16 cellular contexts compared by ENCODE assay signal in the genomic region with DNA sequence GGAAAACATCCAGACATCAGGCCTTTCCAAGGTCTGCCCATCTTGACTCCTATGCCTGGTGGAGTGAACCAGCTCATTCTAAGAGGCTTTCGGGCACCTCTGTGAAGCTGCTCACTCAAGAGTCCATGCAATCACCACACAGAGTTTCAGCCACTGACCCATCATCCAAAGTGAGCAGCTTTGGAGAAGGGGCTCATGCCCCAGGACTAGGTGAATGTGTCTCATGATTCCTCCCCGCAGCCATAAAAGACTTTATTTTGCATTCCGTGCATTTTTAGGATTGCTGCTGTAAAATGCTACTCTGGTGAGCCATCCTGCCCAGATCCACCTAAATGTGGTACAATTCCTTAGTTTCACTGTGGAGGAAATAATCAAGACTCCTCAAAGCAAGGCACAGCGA. TPM values are rescaled to one million over a fixed set of nuclear protein-coding genes. Genes with fewer than 3 reads are reported as not detected.
DNase-seq lines count a peak whose midpoint lies in the region; ATAC-seq and FAIRE-seq lines count a peak whose summit lies in the region.
"Had no signal": no experiment of that assay in that cellular context is flagged by ENCODE, and none has a peak within 500 bp of the region (broad histone marks: within the 10 kb centered on the region; RNA-seq: fewer than 3 reads in every experiment).

No MANE protein-coding gene starts in this region.

- no peak for ATAC-seq in stimulated activated memory B cell treated with anti-CD40 and anti-IgM and Interleukin-4, amounts not matched to agents 10 μg/mL and 1 μg/mL and 100 μg/mL, for 72 hours
- ATAC-seq: CD8-positive, alpha-beta T cell; PC-3; psoas muscle had no signal

- H3K36me3 Mint-ChIP-seq in stimulated activated memory B cell treated with anti-CD40 and anti-IgM and Interleukin-4, amounts not matched to agents 10 μg/mL and 1 μg/mL and 100 μg/mL, for 72 hours: no peaks in the 10 kb centered on the region
- H3K36me3 Mint-ChIP-seq: activated naive CD8-positive, alpha-beta T cell treated with anti-CD3 and anti-CD28 coated beads, Interleukin-2, amount 10 ng/mL, durations not matched to agents 7 days and 5 days; CD8-positive, alpha-beta T cell had no signal

- FAIRE-seq in G401.6 (lab: Jason Lieb, UNC): peak; percentile 98
- FAIRE-seq: GM19239 had no signal

- H3K9me3 Mint-ChIP-seq in stimulated activated memory B cell treated with anti-CD40 and anti-IgM and Interleukin-4, amounts not matched to agents 10 μg/mL and 1 μg/mL and 100 μg/mL, for 72 hours: no peaks in the 10 kb centered on the region
- H3K9me3 Mint-ChIP-seq: activated naive CD8-positive, alpha-beta T cell treated with anti-CD3 and anti-CD28 coated beads, Interleukin-2, amount 10 ng/mL, durations not matched to agents 7 days and 5 days; CD8-positive, alpha-beta T cell had no signal

- H3K27me3 Mint-ChIP-seq in stimulated activated memory B cell treated with anti-CD40 and anti-IgM and Interleukin-4, amounts not matched to agents 10 μg/mL and 1 μg/mL and 100 μg/mL, for 72 hours: no peaks in the 10 kb centered on the region
- H3K27me3 Mint-ChIP-seq: activated naive CD8-positive, alpha-beta T cell treated with anti-CD3 and anti-CD28 coated beads, Interleukin-2, amount 10 ng/mL, durations not matched to agents 7 days and 5 days had no signal

- H3K4me3 Mint-ChIP-seq in stimulated activated memory B cell treated with anti-CD40 and anti-IgM and Interleukin-4, amounts not matched to agents 10 μg/mL and 1 μg/mL and 100 μg/mL, for 72 hours: no peak overlapping the region
- H3K4me3 Mint-ChIP-seq: activated naive CD8-positive, alpha-beta T cell treated with anti-CD3 and anti-CD28 coated beads, Interleukin-2, amount 10 ng/mL, durations not matched to agents 7 days and 5 days; CD8-positive, alpha-beta T cell had no signal

- DNase-seq in M059J (ENCODE audit: low read depth) (peak; percentile 83), glomerular visceral epithelial cell (ENCODE audit: extremely low spot score) (peak; percentile 66), HuH-7.5 (ENCODE audit: low spot score) (no peak)
- no peak for DNase-seq in activated CD4-positive, CD25-positive, alpha-beta regulatory T cell treated with anti-CD3 and anti-CD28 coated beads, Interleukin-2, amount 50 U/mL, for 72 hours
- DNase-seq in activated CD4-positive, alpha-beta T cell treated with anti-CD3 and anti-CD28 coated beads for 48 hours: no peak
- DNase-seq: activated naive CD8-positive, alpha-beta T cell treated with anti-CD3 and anti-CD28 coated beads, Interleukin-2, amount 10 ng/mL, durations not matched to agents 7 days and 5 days; CD8-positive, alpha-beta T cell; GF-D8; left cardiac atrium; NCI-H187; NCI-H510A; PC-3; psoas muscle had no signal

- H3K4me1 Mint-ChIP-seq in stimulated activated memory B cell treated with anti-CD40 and anti-IgM and Interleukin-4, amounts not matched to agents 10 μg/mL and 1 μg/mL and 100 μg/mL, for 72 hours: peaks cover 50% of the 10 kb centered on the region

- H3K27ac Mint-ChIP-seq in stimulated activated memory B cell treated with anti-CD40 and anti-IgM and Interleukin-4, amounts not matched to agents 10 μg/mL and 1 μg/mL and 100 μg/mL, for 72 hours: peak overlapping the region; percentile 42
- H3K27ac Mint-ChIP-seq: activated naive CD8-positive, alpha-beta T cell treated with anti-CD3 and anti-CD28 coated beads, Interleukin-2, amount 10 ng/mL, durations not matched to agents 7 days and 5 days; CD8-positive, alpha-beta T cell had no signal

RNA-seq across cellular contexts. Expression of gene EZR, which starts 44.5 kb away (rescaled TPM):
- 139 and 224 TPM in 2 replicates for total RNA-seq in M059J (2014; rRNA removed; shearing (Covaris generic))

Comparison
In these comparisons a context has a peak if more than half of its experiments do, and no peak if none do; other contexts are left out.
1. DNase-seq: peak in M059J (single experiment) and glomerular visceral epithelial cell (single experiment); none in activated CD4-positive, CD25-positive, alpha-beta regulatory T cell treated with anti-CD3 and anti-CD28 coated beads, Interleukin-2, amount 50 U/mL, for 72 hours (single experiment), activated CD4-positive, alpha-beta T cell treated with anti-CD3 and anti-CD28 coated beads for 48 hours (single experiment) and HuH-7.5 (single experiment).